Comparison of ENCODE assay signal across 8 cellular contexts in the genomic region with DNA sequence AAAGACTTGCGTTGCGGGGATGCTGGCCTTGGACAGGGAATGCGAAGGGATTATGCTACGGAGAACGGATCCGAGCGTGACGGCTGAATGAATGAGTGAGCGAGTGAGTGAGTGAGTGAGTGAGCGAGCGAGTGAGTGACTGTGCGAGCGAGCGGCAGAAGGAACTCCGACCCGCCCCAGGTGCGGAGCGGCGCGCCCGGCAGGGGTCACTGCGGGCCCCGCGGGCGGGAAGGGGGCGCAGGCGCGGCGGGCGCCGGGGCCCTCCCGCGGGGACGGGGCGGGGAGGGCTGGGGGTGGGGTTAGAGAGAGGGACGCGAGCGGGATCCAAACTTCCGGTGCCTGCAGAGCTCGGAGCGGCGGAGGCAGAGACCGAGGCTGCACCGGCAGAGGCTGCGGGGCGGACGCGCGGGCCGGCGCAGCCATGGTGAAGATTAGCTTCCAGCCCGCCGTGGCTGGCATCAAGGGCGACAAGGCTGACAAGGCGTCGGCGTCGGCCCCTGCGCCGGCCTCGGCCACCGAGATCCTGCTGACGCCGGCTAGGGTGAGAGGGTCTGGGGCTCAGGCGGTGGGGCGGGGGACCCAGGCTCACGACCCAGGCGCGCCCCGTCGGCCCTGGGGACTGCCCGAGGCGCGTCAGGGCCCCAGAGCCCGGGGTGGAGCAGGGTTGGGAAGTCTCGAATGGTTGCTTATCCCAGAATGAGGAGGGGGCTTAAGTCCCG. TPM values are rescaled to one million over a fixed set of nuclear protein-coding genes. Genes with fewer than 3 reads are reported as not detected.
DNase-seq lines count a peak whose midpoint lies in the region; ATAC-seq and TF ChIP-seq lines count a peak whose summit lies in the region.

A gene with protein sequence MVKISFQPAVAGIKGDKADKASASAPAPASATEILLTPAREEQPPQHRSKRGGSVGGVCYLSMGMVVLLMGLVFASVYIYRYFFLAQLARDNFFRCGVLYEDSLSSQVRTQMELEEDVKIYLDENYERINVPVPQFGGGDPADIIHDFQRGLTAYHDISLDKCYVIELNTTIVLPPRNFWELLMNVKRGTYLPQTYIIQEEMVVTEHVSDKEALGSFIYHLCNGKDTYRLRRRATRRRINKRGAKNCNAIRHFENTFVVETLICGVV (plus strand): TSS at position 338 of the 719 bp plus-strand sequence. CDS start 84 bp downstream, at position 422.

- peak within 1 kb of the TSS; percentile 94 for H3K27ac Mint-ChIP-seq in endothelial cell (ENCODE audit: unreplicated experiment)

- no peaks in the 10 kb centered on the region for H3K36me3 Mint-ChIP-seq in endothelial cell (ENCODE audit: low read depth, unreplicated experiment)

- peaks cover 3% of the 10 kb centered on the region for H3K27me3 ChIP-seq in mononuclear cell (ENCODE audit: insufficient read depth, low read length)

- peaks cover 17% of the 10 kb centered on the region for H3K27me3 Mint-ChIP-seq in endothelial cell (ENCODE audit: unreplicated experiment)

- no peaks in the 10 kb centered on the region for H3K9me3 Mint-ChIP-seq in endothelial cell (ENCODE audit: unreplicated experiment)

- no peaks in the 10 kb centered on the region for H3K9me3 ChIP-seq in mononuclear cell (ENCODE audit: low read depth, low read length)

- H3K4me3 ChIP-seq in mononuclear cell (ENCODE audit: low read length), result peak within 1 kb of the TSS; percentile 46

- ATAC-seq in GM18861 (IDR thresholded peaks at IDR 0.05; ENCODE audit: unreplicated experiment) (peak; percentile 64), HG03097 (IDR thresholded peaks at IDR 0.05; ENCODE audit: low FRiP score, unreplicated experiment) (peak; percentile 42)

- peak within 1 kb of the TSS; percentile 98 for H3K4me3 Mint-ChIP-seq in endothelial cell (ENCODE audit: unreplicated experiment)

- H3K4me1 ChIP-seq in mononuclear cell (ENCODE audit: insufficient read depth, low read length), result peaks cover 38% of the 10 kb centered on the region

- peaks cover 44% of the 10 kb centered on the region for H3K4me1 Mint-ChIP-seq in endothelial cell (ENCODE audit: unreplicated experiment)

- TF ChIP-seq CTCF in endothelial cell (IDR thresholded peaks at IDR 0.05; ENCODE audit: unreplicated experiment), result peak; percentile 39

- DNase-seq in AG08396 (ENCODE audit: low spot score), result peak; percentile 95
- peak; percentile 42 for DNase-seq in NCI-H748 treated with DMSO at 0.1 percent for 48 hours (lab: John Stamatoyannopoulos, UW)
- peak; percentile 47 for DNase-seq in activated CD8-positive, alpha-beta memory T cell treated with anti-CD3 and anti-CD28 coated beads, Interleukin-2, amount 50 U/mL, for 24 hours (ENCODE audit: extremely low read depth)
- DNase-seq in endothelial cell (ENCODE audit: low spot score), result peak; percentile 82
- DNase-seq in stimulated activated CD8-positive, alpha-beta memory T cell treated with anti-CD3 and anti-CD28 coated beads, Interleukin-4, amount 100 ng/mL, for 4 hours (ENCODE audit: low read depth in 2 of 2, low spot score in 1 of 2), result peak; percentile 34 to 44

RNA-seq across cellular contexts. Expression of the gene that starts here (rescaled TPM):
- 279 TPM for total RNA-seq in endothelial cell (ENCODE audit: unreplicated experiment)
- total RNA-seq in mononuclear cell, result 20.6 TPM

Comparison
In these comparisons a context has a peak if more than half of its experiments do, and no peak if none do; other contexts are left out.
1. Peak in every context shown above with its lines: DNase-seq, ATAC-seq and H3K4me3 ChIP-seq.
2. RNA of the gene that starts here (total RNA-seq): 279 TPM in endothelial cell (single experiment); 20.6 TPM in mononuclear cell (single experiment); every median in the first group is over 10 times any median in the second.
3. DNase-seq: peak in every context shown above with its lines; median percentile 95 in AG08396; 82 in endothelial cell; 47 in activated CD8-positive, alpha-beta memory T cell treated with anti-CD3 and anti-CD28 coated beads, Interleukin-2, amount 50 U/mL, for 24 hours; 42 in NCI-H748 treated with DMSO at 0.1 percent for 48 hours; 39 in stimulated activated CD8-positive, alpha-beta memory T cell treated with anti-CD3 and anti-CD28 coated beads, Interleukin-4, amount 100 ng/mL, for 4 hours.